ENCODE assay signal across 28 cellular contexts in genomic region chr21:39694750-39695149, GRCh38. TPM values are rescaled to one million over a fixed set of nuclear protein-coding genes. Genes with fewer than 3 reads are reported as not detected.
A peak's percentile ranks its signal among the peaks of the same experiment; 100 is the strongest.
DNase-seq lines count a peak whose midpoint lies in the region; FAIRE-seq and TF ChIP-seq lines count a peak whose summit lies in the region.
"Had no signal": no experiment of that assay in that cellular context is flagged by ENCODE, and none has a peak within 500 bp of the region (broad histone marks: within the 10 kb centered on the region; RNA-seq: fewer than 3 reads in every experiment).

No MANE protein-coding gene starts in this region.

- CTCF ChIA-PET in A673 (lab: Charles Lee) = no interaction called here

- no peak overlapping the region for H3K9ac ChIP-seq in astrocyte (ENCODE audit: low read length)
- H3K9ac ChIP-seq: GM23248 had no signal

- no peak for TF ChIP-seq CTCF in astrocyte (IDR thresholded peaks at IDR 0.05; ENCODE audit: insufficient read depth, low read depth, low read length)
- TF ChIP-seq CTCF in A673 (conservative IDR thresholded peaks at IDR 0.05; ENCODE audit: low read depth, low read length) = no peak

- H4K20me1 ChIP-seq in astrocyte (ENCODE audit: insufficient read depth, low read length) = no peaks in the 10 kb centered on the region

- no TSS peak for BruUV-seq in A673 (replicated peaks; lab: Mats Ljungman, UMichigan)

- no peaks in the 10 kb centered on the region for H3K27me3 ChIP-seq in astrocyte (ENCODE audit: insufficient read depth, low read length)
- H3K27me3 ChIP-seq in A673 (replicated peaks; ENCODE audit: insufficient read depth, low read depth, low read length, poor library complexity) = no peaks in the 10 kb centered on the region

- no peak for FAIRE-seq in astrocyte (lab: Jason Lieb, UNC)
- FAIRE-seq: A549, GM12878, HepG2 had no signal

- H3K79me2 ChIP-seq in astrocyte (ENCODE audit: insufficient read depth, low read length) = no peaks in the 10 kb centered on the region

- POLR2A ChIA-PET in A673 (lab: Charles Lee; ENCODE audit: low non-redundant PET) = no interaction called here

- peak; percentile 68 for DNase-seq in M059J (ENCODE audit: low read depth)
- DNase-seq in astrocyte (ENCODE audit: low read depth) = peak; percentile 56
- peak; percentile 3 for DNase-seq in foreskin melanocyte
- peak; percentile 30 for DNase-seq in ureter (ENCODE audit: low spot score)
- no peak for DNase-seq in A673 (ENCODE audit: low spot score)
- no peak for DNase-seq in NCI-H1694 treated with DMSO at 0.1 percent for 48 hours (lab: John Stamatoyannopoulos, UW)
- DNase-seq in stimulated activated CD4-positive, alpha-beta T cell treated with anti-CD3 and anti-CD28 coated beads, Interleukin-4, amount 100 ng/mL, for 4 hours = no peak
- DNase-seq: Caco-2; CD8-positive, alpha-beta T cell; DMS 273 treated with DMSO at 0.1 percent for 48 hours; DMS79; EL; GDM1; GM23248; H7; Karpas-422; MG63; NCI-H1105 treated with DMSO at 0.1 percent for 48 hours; NCI-H2029 treated with DMSO at 0.1 percent for 48 hours; NCI-H446 treated with DMSO at 0.1 percent for 48 hours; NCI-H526 treated with DMSO at 0.1 percent for 48 hours; SHP77 had no signal

- peak overlapping the region; percentile 6 for H3K27ac Mint-ChIP-seq in astrocyte (ENCODE audit: unreplicated experiment)
- H3K27ac Mint-ChIP-seq: B cell; CD8-positive, alpha-beta T cell had no signal

- H2AFZ ChIP-seq in astrocyte (ENCODE audit: low read depth, low read length) = no peak overlapping the region
- H2AFZ ChIP-seq: GM23248 had no signal

- no peak overlapping the region for H3K27ac ChIP-seq in astrocyte (ENCODE audit: low read depth, low read length)
- H3K27ac ChIP-seq in A673 (ENCODE audit: low read depth, low read length, poor library complexity, severe bottlenecking) = no peak overlapping the region
- H3K27ac ChIP-seq: A549, C4-2B, GM23248, RWPE1 had no signal

- H3K36me3 Mint-ChIP-seq in astrocyte (ENCODE audit: low read depth, unreplicated experiment) = no peaks in the 10 kb centered on the region
- H3K36me3 Mint-ChIP-seq: CD8-positive, alpha-beta T cell had no signal

- no peak overlapping the region for H3K4me3 Mint-ChIP-seq in astrocyte (ENCODE audit: unreplicated experiment)
- H3K4me3 Mint-ChIP-seq: B cell; CD8-positive, alpha-beta T cell had no signal

- no peaks in the 10 kb centered on the region for H3K9me3 ChIP-seq in astrocyte (ENCODE audit: insufficient read depth, low read depth, low read length)
- H3K9me3 ChIP-seq in A673 (ENCODE audit: low read depth, low read length, poor library complexity, severe bottlenecking) = no peaks in the 10 kb centered on the region
- H3K9me3 ChIP-seq: A549, Caco-2, MG63 had no signal

- intact Hi-C loops in A673 (cut with micrococcal nuclease; ENCODE audit: unreplicated experiment) = no loop called here

- H3K36me3 ChIP-seq in astrocyte (ENCODE audit: insufficient read depth, low read length) = no peaks in the 10 kb centered on the region
- no peaks in the 10 kb centered on the region for H3K36me3 ChIP-seq in A673 (ENCODE audit: insufficient read depth, low read length, poor library complexity, severe bottlenecking)
- H3K36me3 ChIP-seq: MG63 had no signal

- H3K4me3 ChIP-seq in astrocyte (ENCODE audit: insufficient read depth, low read depth, low read length) (no peak overlapping the region), A673 (ENCODE audit: low read depth, low read length, poor library complexity, severe bottlenecking) (no peak overlapping the region)
- H3K4me3 ChIP-seq: A549, GM12878, GM23248, MG63 had no signal

- H3K9me3 Mint-ChIP-seq in astrocyte (ENCODE audit: unreplicated experiment) = peaks cover 1% of the 10 kb centered on the region
- H3K9me3 Mint-ChIP-seq: CD8-positive, alpha-beta T cell had no signal

- no peak overlapping the region for H3K4me2 ChIP-seq in astrocyte (ENCODE audit: low read length)
- H3K4me2 ChIP-seq: A549 had no signal

- peaks cover 11% of the 10 kb centered on the region for H3K4me1 Mint-ChIP-seq in astrocyte (ENCODE audit: low read depth, unreplicated experiment)
- H3K4me1 Mint-ChIP-seq: B cell had no signal

- peaks cover 6% of the 10 kb centered on the region for H3K4me1 ChIP-seq in astrocyte (ENCODE audit: insufficient read depth, low read length)
- H3K4me1 ChIP-seq in A673 (ENCODE audit: insufficient read depth, low read length, poor library complexity, severe bottlenecking) = no peaks in the 10 kb centered on the region
- H3K4me1 ChIP-seq: A549, Caco-2 had no signal

- H3K27me3 Mint-ChIP-seq in astrocyte (ENCODE audit: low read depth, unreplicated experiment) = no peaks in the 10 kb centered on the region
- H3K27me3 Mint-ChIP-seq: B cell had no signal

RNA-seq across cellular contexts. Expression of gene IGSF5, which starts 50.2 kb away (rescaled TPM):
- total RNA-seq in M059J (2014; rRNA removed; shearing (Covaris generic)) = not detected in 2 replicates
- total RNA-seq in astrocyte (0.26 and 0.64 TPM in 2 replicates), ureter (2.0 TPM), A673 (2021) (not detected in 2 replicates)
- total RNA-seq: B cell; CD8-positive, alpha-beta T cell; GM12878; GM23248; HepG2 had no signal

Comparison
In these comparisons a context has a peak if more than half of its experiments do, and no peak if none do; other contexts are left out.
1. DNase-seq: peak in M059J (single experiment), astrocyte (single experiment), foreskin melanocyte (single experiment) and ureter (single experiment); none in A673 (single experiment), NCI-H1694 treated with DMSO at 0.1 percent for 48 hours (single experiment) and stimulated activated CD4-positive, alpha-beta T cell treated with anti-CD3 and anti-CD28 coated beads, Interleukin-4, amount 100 ng/mL, for 4 hours (0 of 2).